ENCODE assay signal across 8 cellular contexts in genomic region chr7:151631149-151631967, GRCh38.
DNase-seq lines count a peak whose midpoint lies in the region; ATAC-seq and TF ChIP-seq lines count a peak whose summit lies in the region.

No MANE protein-coding gene starts in this region.

- H3F3A ChIP-seq in MM.1S (ENCODE audit: insufficient read depth, low read length): peaks cover 30% of the 10 kb centered on the region

- H3K4me3 ChIP-seq in MM.1S (ENCODE audit: low read length) (peak overlapping the region; percentile 67), retinal pigment epithelial cell (ENCODE audit: low read length) (peak overlapping the region; percentile 92)

- peaks cover 14% of the 10 kb centered on the region for H3K4me1 ChIP-seq in MM.1S (ENCODE audit: low read length)

- DNase-seq in NCI-H1417 (lab: John Stamatoyannopoulos, UW) (peak; percentile 58 to 87 (median 77)), NCI-H1417 treated with DMSO at 0.1 percent for 48 hours (lab: John Stamatoyannopoulos, UW) (no peak), MM.1S (peak; percentile 67), glomerular visceral epithelial cell (ENCODE audit: extremely low spot score) (peak; percentile 33), retinal pigment epithelial cell (ENCODE audit: low read depth) (no peak)
- peak; percentile 52 for DNase-seq in activated CD8-positive, alpha-beta T cell treated with anti-CD3 and anti-CD28 coated beads for 36 hours
- DNase-seq in activated effector memory CD4-positive, alpha-beta T cell treated with Interleukin-2 at 50 U/mL for 16 hours: no peak

- H3K27ac ChIP-seq in MM.1S (ENCODE audit: low read length): peak overlapping the region; percentile 34; the same call in 1 of the 2 replicates

- H3K27me3 ChIP-seq in MM.1S (replicated peaks; ENCODE audit: insufficient read depth, low read length): no peaks in the 10 kb centered on the region

- peak overlapping the region; percentile 80 for H3K4me3 Mint-ChIP-seq in activated CD8-positive, alpha-beta T cell treated with anti-CD3 and anti-CD28 coated beads for 36 hours

- H3K9ac ChIP-seq in MM.1S (ENCODE audit: low read length): peak overlapping the region; percentile 45

- peak overlapping the region; percentile 42 for H2AFZ ChIP-seq in MM.1S (ENCODE audit: low read length)

- intact Hi-C loops in activated CD8-positive, alpha-beta T cell treated with anti-CD3 and anti-CD28 coated beads for 36 hours (cut with micrococcal nuclease): loop anchor here (5.0 kb wide), 1 partner anchor 114 kb away; the partner anchor contains the start of gene RHEB

- peak; percentile 21 for ATAC-seq in GM21576 (IDR thresholded peaks at IDR 0.05; ENCODE audit: unreplicated experiment)
- ATAC-seq in activated CD8-positive, alpha-beta T cell treated with anti-CD3 and anti-CD28 coated beads for 36 hours: peak; percentile 14

- H3K79me2 ChIP-seq in MM.1S (ENCODE audit: low read length): peaks cover 24% of the 10 kb centered on the region

- no peaks in the 10 kb centered on the region for H3K36me3 Mint-ChIP-seq in activated CD8-positive, alpha-beta T cell treated with anti-CD3 and anti-CD28 coated beads for 36 hours (ENCODE audit: low read depth)

- H3K4me2 ChIP-seq in MM.1S (ENCODE audit: low read depth, low read length): peak overlapping the region; percentile 77

- peak overlapping the region; percentile 70 for H3K27ac Mint-ChIP-seq in activated CD8-positive, alpha-beta T cell treated with anti-CD3 and anti-CD28 coated beads for 36 hours

- no peaks in the 10 kb centered on the region for H3K27me3 Mint-ChIP-seq in activated CD8-positive, alpha-beta T cell treated with anti-CD3 and anti-CD28 coated beads for 36 hours

- H3K9me3 Mint-ChIP-seq in activated CD8-positive, alpha-beta T cell treated with anti-CD3 and anti-CD28 coated beads for 36 hours: no peaks in the 10 kb centered on the region

- no peaks in the 10 kb centered on the region for H3K36me3 ChIP-seq in MM.1S (replicated peaks; ENCODE audit: insufficient read depth, low read length)

- POLR2A ChIA-PET in activated CD8-positive, alpha-beta T cell treated with anti-CD3 and anti-CD28 coated beads for 36 hours (lab: Charles Lee): interaction anchor here (0.5 to 2.7 kb wide), 10 partner anchors 11 to 166 kb away, joined by 3 to 8 read pairs (median 4); no protein-coding TSS in a partner anchor

- CTCF ChIA-PET in activated CD8-positive, alpha-beta T cell treated with anti-CD3 and anti-CD28 coated beads for 36 hours (lab: Charles Lee): interaction anchor here (0.7 to 7.2 kb wide), 12 partner anchors 10 to 316 kb away, joined by 3 to 80 read pairs (median 5); partner anchors contain the start of gene RHEB

- H3K9me3 ChIP-seq in MM.1S (replicated peaks; ENCODE audit: insufficient read depth, low read length): no peaks in the 10 kb centered on the region

- TF ChIP-seq CTCF in MM.1S (IDR thresholded peaks at IDR 0.05; ENCODE audit: low read length) (peak; percentile 28; the same call in 1 of the 2 replicates), retinal pigment epithelial cell (conservative IDR thresholded peaks at IDR 0.05; ENCODE audit: low read depth, low read length) (peak; percentile 11)
- no peak for TF ChIP-seq CTCF in activated CD8-positive, alpha-beta T cell treated with anti-CD3 and anti-CD28 coated beads for 36 hours (IDR thresholded peaks at IDR 0.05)

- H4K20me1 ChIP-seq in MM.1S (ENCODE audit: insufficient read depth, low read length): no peaks in the 10 kb centered on the region

- peaks cover 29% of the 10 kb centered on the region for H3K4me1 Mint-ChIP-seq in activated CD8-positive, alpha-beta T cell treated with anti-CD3 and anti-CD28 coated beads for 36 hours (ENCODE audit: low read depth)

- H3K9me2 ChIP-seq in MM.1S (replicated peaks; ENCODE audit: insufficient read depth, low read length): no peaks in the 10 kb centered on the region

Comparison
In these comparisons a context has a peak if more than half of its experiments do, and no peak if none do; other contexts are left out.
1. DNase-seq: peak in NCI-H1417 (3 of 3), MM.1S (single experiment), activated CD8-positive, alpha-beta T cell treated with anti-CD3 and anti-CD28 coated beads for 36 hours (single experiment) and glomerular visceral epithelial cell (single experiment); none in NCI-H1417 treated with DMSO at 0.1 percent for 48 hours (single experiment), retinal pigment epithelial cell (single experiment) and activated effector memory CD4-positive, alpha-beta T cell treated with Interleukin-2 at 50 U/mL for 16 hours (single experiment).